Comparison of ENCODE assay signal across 8 cellular contexts in genomic region chr11:45847908-45848316, GRCh38. TPM values are rescaled to one million over a fixed set of nuclear protein-coding genes. Genes with fewer than 3 reads are reported as not detected.
DNase-seq lines count a peak whose midpoint lies in the region; ATAC-seq and TF ChIP-seq lines count a peak whose summit lies in the region.

No MANE protein-coding gene starts in this region.

- no peaks in the 10 kb centered on the region for H3K27me3 ChIP-seq in thyroid gland

- H3K27ac ChIP-seq in thyroid gland, result peak overlapping the region; percentile 90 to 98 (median 91)

- H3K36me3 Mint-ChIP-seq in naive thymus-derived CD8-positive, alpha-beta T cell, result peaks cover 0 to 22% (median 0%) of the 10 kb centered on the region in 3 donors

- peaks cover 0 to 3% (median 0%) of the 10 kb centered on the region in 5 donors for H3K27me3 Mint-ChIP-seq in naive thymus-derived CD8-positive, alpha-beta T cell

- H3K9me3 Mint-ChIP-seq in naive thymus-derived CD8-positive, alpha-beta T cell, result no peaks in the 10 kb centered on the region

- intact Hi-C loops in thyroid gland (cut with DNase I), result no loop called here

- peak; percentile 16 for ATAC-seq in HG02571 (IDR thresholded peaks at IDR 0.05; ENCODE audit: unreplicated experiment)
- ATAC-seq in naive thymus-derived CD8-positive, alpha-beta T cell, result peak; percentile 18 to 27

- H3K4me3 ChIP-seq in thyroid gland (replicated peaks in 1 of 3), result peak overlapping the region; percentile 74 to 98 (median 92)

- no peaks in the 10 kb centered on the region for H3K9me3 ChIP-seq in thyroid gland

- peak overlapping the region in 9 of 10 donors; percentile 51 to 100 (median 97) for H3K27ac Mint-ChIP-seq in naive thymus-derived CD8-positive, alpha-beta T cell

- peaks cover 36 to 58% of the 10 kb centered on the region in 2 donors for H3K4me1 ChIP-seq in thyroid gland

- 0 to 1% methylated on average over 5 to 14 of the region's 16 CpGs for whole genome bisulfite sequencing in thyroid gland, 2 donors

- peaks cover 28 to 72% (median 67%) of the 10 kb centered on the region in 4 donors for H3K4me1 Mint-ChIP-seq in naive thymus-derived CD8-positive, alpha-beta T cell

- DNase-seq in NCI-H1436 (lab: John Stamatoyannopoulos, UW) (peak; percentile 17), NCI-H1436 treated with DMSO at 0.1 percent for 48 hours (lab: John Stamatoyannopoulos, UW) (no peak), NCI-H2227 (lab: John Stamatoyannopoulos, UW; ENCODE audit: unreplicated experiment) (peak; percentile 59), activated T-cell treated with anti-CD3 and anti-CD28 coated beads for 4 hours (peak; percentile 13), fibroblast of gingiva (ENCODE audit: low read depth) (peak; percentile 68), thyroid gland (peak; percentile 63 to 66)
- DNase-seq in naive thymus-derived CD8-positive, alpha-beta T cell, result peak in 8 of 10 donors; percentile 15 to 74 (median 50)

- no peak for TF ChIP-seq CTCF in thyroid gland (IDR thresholded peaks at IDR 0.05)

- H3K4me3 Mint-ChIP-seq in naive thymus-derived CD8-positive, alpha-beta T cell, result peak overlapping the region; percentile 77 to 93 (median 88)

- POLR2A ChIA-PET in naive thymus-derived CD8-positive, alpha-beta T cell (lab: Charles Lee), result interaction anchor here (0.6 to 2.0 kb wide), 2 partner anchors 13 to 70 kb away, joined by 3 to 17 read pairs; partner anchors contain the start of gene PEX16

- no peaks in the 10 kb centered on the region for H3K36me3 ChIP-seq in thyroid gland

- TF ChIP-seq POLR2A in thyroid gland (IDR thresholded peaks at IDR 0.05), result no peak

RNA-seq across cellular contexts. Expression of gene CRY2, which starts 0.6 kb away (rescaled TPM):
- total RNA-seq in naive thymus-derived CD8-positive, alpha-beta T cell, result 10 to 100 TPM; 59.5 to 64.5 TPM
- 10 to 100 TPM; 24.3 to 33.4 (median 30.3) TPM for polyA plus RNA-seq in naive thymus-derived CD8-positive, alpha-beta T cell
- total RNA-seq in thyroid gland, result 100 to 1,000 TPM in 1 of 4 donors, 10 to 100 TPM in 3; 49.5 to 117 (median 57.8) TPM

RNA-seq across cellular contexts. Expression of gene MAPK8IP1, which starts 37.5 kb away (rescaled TPM):
- total RNA-seq in naive thymus-derived CD8-positive, alpha-beta T cell, result 1 to 10 TPM; 1.6 to 2.1 TPM
- polyA plus RNA-seq in naive thymus-derived CD8-positive, alpha-beta T cell, result not detected
- total RNA-seq in thyroid gland, result 10 to 100 TPM in 3 of 4 donors, 1 to 10 TPM in 1; 9.5 to 25.1 (median 17.4) TPM

RNA-seq across cellular contexts. Expression of gene SLC35C1, which starts 43.0 kb away (rescaled TPM):
- 10 to 100 TPM; 11.8 to 12.3 TPM for total RNA-seq in naive thymus-derived CD8-positive, alpha-beta T cell
- polyA plus RNA-seq in naive thymus-derived CD8-positive, alpha-beta T cell, result 10 to 100 TPM in 1 of 3 donors, 1 to 10 TPM in 2; 5.6 to 10.0 (median 8.4) TPM
- 10 to 100 TPM; 11.2 to 15.8 (median 14.0) TPM for total RNA-seq in thyroid gland

RNA-seq across cellular contexts. Expression of gene FREY1, which starts 59.2 kb away (rescaled TPM):
- 1 to 10 TPM; 3.1 to 3.4 TPM for total RNA-seq in naive thymus-derived CD8-positive, alpha-beta T cell
- not detected for polyA plus RNA-seq in naive thymus-derived CD8-positive, alpha-beta T cell
- 1 to 10 TPM in 2 of 4 donors, not detected in 2; 1.8 to 2.6 TPM for total RNA-seq in thyroid gland
